In the genomic region with DNA sequence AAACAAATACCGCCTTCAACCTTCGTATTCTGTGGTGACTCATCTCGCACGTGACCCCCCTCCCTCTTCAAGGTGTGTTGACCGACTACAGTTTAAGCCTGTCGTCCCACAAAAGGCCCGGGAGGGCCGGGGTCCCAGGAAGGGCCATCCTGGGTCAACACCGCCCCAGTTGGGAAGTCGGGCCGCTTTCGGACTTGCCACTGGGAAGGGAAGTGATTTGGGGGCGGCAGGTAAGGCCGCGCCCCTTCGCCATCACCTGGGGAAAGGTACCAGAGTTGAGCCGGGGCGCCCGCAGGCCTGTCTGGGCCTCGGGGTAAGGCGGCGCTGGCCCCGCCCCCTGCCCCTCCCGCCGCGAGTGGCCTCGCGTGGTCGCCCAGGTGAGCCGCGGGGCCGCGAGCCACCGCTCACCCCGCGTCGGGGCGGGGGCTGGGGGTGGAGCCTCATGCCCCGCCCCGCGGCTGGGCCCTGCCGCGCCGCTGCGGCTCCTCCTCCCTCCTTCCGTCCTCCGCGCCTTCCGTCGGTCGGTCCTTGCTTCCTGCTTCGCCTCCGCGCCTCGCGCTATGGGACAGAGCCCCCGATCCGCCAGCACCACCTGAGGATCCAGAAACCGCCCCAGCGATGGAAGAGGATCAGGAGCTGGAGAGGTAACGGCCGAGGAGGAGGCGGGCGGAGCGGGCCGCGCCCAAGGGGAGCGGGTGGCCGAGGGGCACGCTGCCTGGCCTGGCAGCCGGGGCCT, we compare ENCODE assay signal across 8 cellular contexts. TPM values are rescaled to one million over a fixed set of nuclear protein-coding genes. Genes with fewer than 3 reads are reported as not detected.
DNase-seq lines count a peak whose midpoint lies in the region; ATAC-seq and TF ChIP-seq lines count a peak whose summit lies in the region.

A gene with protein sequence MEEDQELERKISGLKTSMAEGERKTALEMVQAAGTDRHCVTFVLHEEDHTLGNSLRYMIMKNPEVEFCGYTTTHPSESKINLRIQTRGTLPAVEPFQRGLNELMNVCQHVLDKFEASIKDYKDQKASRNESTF (plus strand): TSS at position 527 of the 736 bp plus-strand sequence. CDS start 92 bp downstream, at position 619.

- TF ChIP-seq POLR2A in tibial nerve (IDR thresholded peaks at IDR 0.05): peak; percentile 50 to 76

- H3K4me2 ChIP-seq in parathyroid adenoma (ENCODE audit: low read length): peak within 1 kb of the TSS; percentile 97

- H3K4me3 ChIP-seq in parathyroid adenoma (ENCODE audit: low read depth, low read length) (peak within 1 kb of the TSS; percentile 86), tibial nerve (peak within 1 kb of the TSS; percentile 69 to 92 (median 92))

- H3K36me3 ChIP-seq in parathyroid adenoma (ENCODE audit: control insufficient read depth, insufficient read depth, low read length) (no peaks in the 10 kb centered on the region), tibial nerve (peaks cover 0 to 9% (median 0%) of the 10 kb centered on the region in 3 donors)

- H3K79me2 ChIP-seq in parathyroid adenoma: peaks cover 9% of the 10 kb centered on the region

- peak within 1 kb of the TSS; percentile 98 for H3K27ac ChIP-seq in parathyroid adenoma
- H3K27ac ChIP-seq in tibial nerve: peak within 1 kb of the TSS; percentile 91 to 96 (median 94)

- TF ChIP-seq CTCF in GM10266 (IDR thresholded peaks at IDR 0.05; ENCODE audit: control insufficient read depth, insufficient read depth, low read depth, missing control alignments) (no peak), parathyroid adenoma (IDR thresholded peaks at IDR 0.05) (no peak), tibial nerve (IDR thresholded peaks at IDR 0.05) (no peak)

- peak within 1 kb of the TSS; percentile 88 for H2AFZ ChIP-seq in parathyroid adenoma

- peak in 1 of 2 donors; percentile 91 for TF ChIP-seq EP300 in tibial nerve (IDR thresholded peaks at IDR 0.05)

- H3K9ac ChIP-seq in parathyroid adenoma: peak within 1 kb of the TSS; percentile 50

- intact Hi-C loops in Right ventricle myocardium superior (cut with DNase I): loop anchor here (10.0 kb wide), 1 partner anchor 197 kb away; a partner anchor contains a TSS

- no peaks in the 10 kb centered on the region for H3K9me3 ChIP-seq in parathyroid adenoma (ENCODE audit: control insufficient read depth, low read length)
- no peaks in the 10 kb centered on the region for H3K9me3 ChIP-seq in tibial nerve

- CTCF ChIA-PET in HEK293T (lab: Yijun Ruan, JAX): interaction anchor here (0.7 kb wide), 1 partner anchor 10 kb away, joined by 3 read pairs; no protein-coding TSS in a partner anchor

- 1% methylated on average over 28 to 41 of the region's 71 CpGs for WGBS in tibial nerve, 2 donors

- DNase-seq in GM10266 (ENCODE audit: extremely low spot score) (peak; percentile 92), HEK293T (ENCODE audit: extremely low spot score) (peak; percentile 86), NAMALWA (ENCODE audit: low spot score) (peak; percentile 90), SW480 (ENCODE audit: low spot score) (peak; percentile 93), Right ventricle myocardium superior (peak; percentile 87), tibial nerve (ENCODE audit: low spot score in 2 of 2) (peak; percentile 43 to 59)
- peak; percentile 50 for DNase-seq in activated naive CD8-positive, alpha-beta T cell treated with anti-CD3 and anti-CD28 coated beads, Interleukin-2, amount 50 U/mL, for 16 hours (ENCODE audit: low read depth, low spot score)

- peaks cover 3% of the 10 kb centered on the region for H3K4me1 ChIP-seq in parathyroid adenoma
- H3K4me1 ChIP-seq in tibial nerve: peaks cover 0 to 47% (median 17%) of the 10 kb centered on the region in 4 donors

- peak; percentile 89 for ATAC-seq in Right ventricle myocardium superior (ENCODE audit: poor library complexity)

- POLR2A ChIA-PET in HEK293T (lab: Yijun Ruan, JAX): interaction anchor here (0.6 to 2.2 kb wide), 12 partner anchors 9 to 295 kb away, joined by 3 to 13 read pairs (median 4); no protein-coding TSS in a partner anchor

- no peaks in the 10 kb centered on the region for H3K27me3 ChIP-seq in parathyroid adenoma (ENCODE audit: control insufficient read depth, insufficient read depth, low read length)
- no peaks in the 10 kb centered on the region for H3K27me3 ChIP-seq in tibial nerve

TF ChIP-seq in HEK293T, 16 proteins besides CTCF, POLR2A, EP300 and RAD21:
- TF ChIP-seq SP1 (IDR thresholded peaks at IDR 0.05): no peak
- TF ChIP-seq CTBP1 (IDR thresholded peaks at IDR 0.05; ENCODE audit: borderline replicate concordance): 0 out of 2 replicates have a peak, but pooled peaks have one; percentile 32
TF ChIP-seq in HEK293T: peak in this region for 1.

RNA-seq across cellular contexts. Expression of the gene that starts here (rescaled TPM):
- 81.1 TPM for total RNA-seq in Right ventricle myocardium superior
- total RNA-seq in tibial nerve: 10 to 100 TPM; 63.8 to 81.5 (median 73.3) TPM

Comparison
In these comparisons a context has a peak if more than half of its experiments do, and no peak if none do; other contexts are left out.
1. Peak in every context shown above with its lines: DNase-seq, ATAC-seq, H3K4me3 ChIP-seq and H3K27ac ChIP-seq.